Comparison of ENCODE assay signal across 19 cellular contexts in genomic region chr2:70003093-70003830, GRCh38. TPM values are rescaled to one million over a fixed set of nuclear protein-coding genes. Genes with fewer than 3 reads are reported as not detected.
DNase-seq lines count a peak whose midpoint lies in the region; ATAC-seq, FAIRE-seq and TF ChIP-seq lines count a peak whose summit lies in the region.
"Had no signal": no experiment of that assay in that cellular context is flagged by ENCODE, and none has a peak within 500 bp of the region (broad histone marks: within the 10 kb centered on the region; RNA-seq: fewer than 3 reads in every experiment).

No MANE protein-coding gene starts in this region.

- H3K4me3 ChIP-seq in endodermal cell (ENCODE audit: low read length), result no peak overlapping the region
- H3K4me3 ChIP-seq: BLaER1 treated with 17β-estradiol and CSF1 and Interleukin-3, amounts not matched to agents 10 nM and 100 nM had no signal

- no peaks in the 10 kb centered on the region for H3K9me3 ChIP-seq in endodermal cell (ENCODE audit: control insufficient read depth, low read length)
- H3K9me3 ChIP-seq: BLaER1 treated with 17β-estradiol and CSF1 and Interleukin-3, amounts not matched to agents 10 nM and 100 nM; Caco-2 had no signal

- no peaks in the 10 kb centered on the region for H3K27me3 ChIP-seq in endodermal cell (ENCODE audit: control insufficient read depth, insufficient read depth, low read length, poor library complexity, severe bottlenecking)
- H3K27me3 ChIP-seq: BLaER1 treated with 17β-estradiol and CSF1 and Interleukin-3, amounts not matched to agents 10 nM and 100 nM had no signal

- no peak for TF ChIP-seq CTCF in endodermal cell (conservative IDR thresholded peaks at IDR 0.05)

- no peak overlapping the region for H3K27ac Mint-ChIP-seq in activated CD8-positive, alpha-beta memory T cell treated with anti-CD3 and anti-CD28 coated beads, Interleukin-2, amount 10 ng/mL, durations not matched to agents 7 days and 5 days
- H3K27ac Mint-ChIP-seq in endodermal cell, result peak overlapping the region; percentile 56
- H3K27ac Mint-ChIP-seq in naive thymus-derived CD8-positive, alpha-beta T cell, result peak overlapping the region in 6 of 10 donors; percentile 14 to 65 (median 35)

- WGBS in endodermal cell (ENCODE audit: insufficient coverage in 1 of 2, insufficient read length in 1 of 2), 2 experiments, result 91 to 92% methylated on average over 3 to 6 of the region's 6 CpGs

- ATAC-seq in activated CD8-positive, alpha-beta memory T cell treated with anti-CD3 and anti-CD28 coated beads, Interleukin-2, amount 10 ng/mL, durations not matched to agents 7 days and 5 days, result no peak
- no peak for ATAC-seq in naive thymus-derived CD8-positive, alpha-beta T cell
- ATAC-seq in HG03432 (IDR thresholded peaks at IDR 0.05; ENCODE audit: unreplicated experiment), result no peak
- ATAC-seq: HCT116 had no signal

- peaks cover 19% of the 10 kb centered on the region for H3K4me1 ChIP-seq in endodermal cell (ENCODE audit: control insufficient read depth, insufficient read depth, low read length)
- H3K4me1 ChIP-seq: Caco-2 had no signal

- H3K4me3 Mint-ChIP-seq in activated CD8-positive, alpha-beta memory T cell treated with anti-CD3 and anti-CD28 coated beads, Interleukin-2, amount 10 ng/mL, durations not matched to agents 7 days and 5 days, result no peak overlapping the region
- no peak overlapping the region for H3K4me3 Mint-ChIP-seq in endodermal cell
- no peak overlapping the region for H3K4me3 Mint-ChIP-seq in naive thymus-derived CD8-positive, alpha-beta T cell

- peaks cover 19% of the 10 kb centered on the region for H3K4me1 Mint-ChIP-seq in activated CD8-positive, alpha-beta memory T cell treated with anti-CD3 and anti-CD28 coated beads, Interleukin-2, amount 10 ng/mL, durations not matched to agents 7 days and 5 days
- peaks cover 41% of the 10 kb centered on the region for H3K4me1 Mint-ChIP-seq in endodermal cell
- peaks cover 8 to 15% (median 12%) of the 10 kb centered on the region in 4 donors for H3K4me1 Mint-ChIP-seq in naive thymus-derived CD8-positive, alpha-beta T cell

- CTCF ChIA-PET in activated CD8-positive, alpha-beta memory T cell treated with anti-CD3 and anti-CD28 coated beads, Interleukin-2, amount 10 ng/mL, durations not matched to agents 7 days and 5 days (lab: Charles Lee), result no interaction called here

- no peaks in the 10 kb centered on the region for H3K27me3 Mint-ChIP-seq in activated CD8-positive, alpha-beta memory T cell treated with anti-CD3 and anti-CD28 coated beads, Interleukin-2, amount 10 ng/mL, durations not matched to agents 7 days and 5 days
- no peaks in the 10 kb centered on the region for H3K27me3 Mint-ChIP-seq in endodermal cell (ENCODE audit: insufficient read depth)
- H3K27me3 Mint-ChIP-seq in naive thymus-derived CD8-positive, alpha-beta T cell, result no peaks in the 10 kb centered on the region

- no peak overlapping the region for H3K9ac ChIP-seq in endodermal cell (ENCODE audit: extremely low read depth, low read length, poor library complexity, severe bottlenecking)

- POLR2A ChIA-PET in naive thymus-derived CD8-positive, alpha-beta T cell (lab: Charles Lee), result interaction anchor here (0.5 kb wide), 1 partner anchor 599 kb away, joined by 9 read pairs; no protein-coding TSS in a partner anchor

- no peaks in the 10 kb centered on the region for H3K36me3 ChIP-seq in endodermal cell (ENCODE audit: control insufficient read depth, insufficient read depth, low read length)

- no peaks in the 10 kb centered on the region for H3K9me3 Mint-ChIP-seq in activated CD8-positive, alpha-beta memory T cell treated with anti-CD3 and anti-CD28 coated beads, Interleukin-2, amount 10 ng/mL, durations not matched to agents 7 days and 5 days (ENCODE audit: low read depth)
- H3K9me3 Mint-ChIP-seq in endodermal cell, result no peaks in the 10 kb centered on the region
- no peaks in the 10 kb centered on the region for H3K9me3 Mint-ChIP-seq in naive thymus-derived CD8-positive, alpha-beta T cell

- no peaks in the 10 kb centered on the region for H3K36me3 Mint-ChIP-seq in activated CD8-positive, alpha-beta memory T cell treated with anti-CD3 and anti-CD28 coated beads, Interleukin-2, amount 10 ng/mL, durations not matched to agents 7 days and 5 days
- no peaks in the 10 kb centered on the region for H3K36me3 Mint-ChIP-seq in endodermal cell (ENCODE audit: low read depth)
- peaks cover 0 to 2% (median 0%) of the 10 kb centered on the region in 3 donors for H3K36me3 Mint-ChIP-seq in naive thymus-derived CD8-positive, alpha-beta T cell

- no peak for FAIRE-seq in urothelium cell line (lab: Jason Lieb, UNC)
- FAIRE-seq: GM12891, GM19239 had no signal

- peak; percentile 17 for DNase-seq in activated CD8-positive, alpha-beta memory T cell treated with anti-CD3 and anti-CD28 coated beads, Interleukin-2, amount 50 U/mL, for 48 hours
- DNase-seq in activated CD8-positive, alpha-beta memory T cell treated with anti-CD3 and anti-CD28 coated beads, Interleukin-2, amount 10 ng/mL, durations not matched to agents 7 days and 5 days, result no peak
- no peak for DNase-seq in endodermal cell
- no peak for DNase-seq in naive thymus-derived CD8-positive, alpha-beta T cell
- peak; percentile 2 for DNase-seq in urothelium cell line (ENCODE audit: low spot score)
- DNase-seq in T-helper 1 cell, result no peak
- DNase-seq in LoVo (ENCODE audit: low spot score), result no peak
- DNase-seq: DMS53, NCI-H1048, NCI-H146, NCI-H2107, NCI-H345 had no signal

- no peak overlapping the region for H3K27ac ChIP-seq in endodermal cell (ENCODE audit: low read depth, low read length)
- H3K27ac ChIP-seq: RWPE1 had no signal

RNA-seq across cellular contexts. Expression of gene ASPRV1, which starts 41.8 kb away (rescaled TPM):
- total RNA-seq in activated CD8-positive, alpha-beta memory T cell treated with anti-CD3 and anti-CD28 coated beads, Interleukin-2, amount 10 ng/mL, durations not matched to agents 7 days and 5 days, result 1 to 10 TPM; 1.3 to 1.8 TPM
- under 1 TPM; 0.84 to 0.91 TPM for total RNA-seq in endodermal cell
- polyA plus RNA-seq in endodermal cell (2013, experiment 1 of 2), result 0.89 TPM
- polyA plus RNA-seq in endodermal cell (2013, experiment 2 of 2), result 1.0 TPM
- total RNA-seq in naive thymus-derived CD8-positive, alpha-beta T cell, result 1 to 10 TPM; 2.3 to 2.8 TPM
- 1 to 10 TPM in 2 of 3 donors, under 1 TPM in 1; 0.91 to 1.8 (median 1.1) TPM for polyA plus RNA-seq in naive thymus-derived CD8-positive, alpha-beta T cell

Comparison
In these comparisons a context has a peak if more than half of its experiments do, and no peak if none do; other contexts are left out.
1. DNase-seq: peak in activated CD8-positive, alpha-beta memory T cell treated with anti-CD3 and anti-CD28 coated beads, Interleukin-2, amount 50 U/mL, for 48 hours (single experiment) and urothelium cell line (single experiment); none in activated CD8-positive, alpha-beta memory T cell treated with anti-CD3 and anti-CD28 coated beads, Interleukin-2, amount 10 ng/mL, durations not matched to agents 7 days and 5 days (single experiment), endodermal cell (single experiment), naive thymus-derived CD8-positive, alpha-beta T cell (0 of 10), T-helper 1 cell (0 of 5) and LoVo (single experiment).